1 cellular context compared by ENCODE assay signal in the genomic region with DNA sequence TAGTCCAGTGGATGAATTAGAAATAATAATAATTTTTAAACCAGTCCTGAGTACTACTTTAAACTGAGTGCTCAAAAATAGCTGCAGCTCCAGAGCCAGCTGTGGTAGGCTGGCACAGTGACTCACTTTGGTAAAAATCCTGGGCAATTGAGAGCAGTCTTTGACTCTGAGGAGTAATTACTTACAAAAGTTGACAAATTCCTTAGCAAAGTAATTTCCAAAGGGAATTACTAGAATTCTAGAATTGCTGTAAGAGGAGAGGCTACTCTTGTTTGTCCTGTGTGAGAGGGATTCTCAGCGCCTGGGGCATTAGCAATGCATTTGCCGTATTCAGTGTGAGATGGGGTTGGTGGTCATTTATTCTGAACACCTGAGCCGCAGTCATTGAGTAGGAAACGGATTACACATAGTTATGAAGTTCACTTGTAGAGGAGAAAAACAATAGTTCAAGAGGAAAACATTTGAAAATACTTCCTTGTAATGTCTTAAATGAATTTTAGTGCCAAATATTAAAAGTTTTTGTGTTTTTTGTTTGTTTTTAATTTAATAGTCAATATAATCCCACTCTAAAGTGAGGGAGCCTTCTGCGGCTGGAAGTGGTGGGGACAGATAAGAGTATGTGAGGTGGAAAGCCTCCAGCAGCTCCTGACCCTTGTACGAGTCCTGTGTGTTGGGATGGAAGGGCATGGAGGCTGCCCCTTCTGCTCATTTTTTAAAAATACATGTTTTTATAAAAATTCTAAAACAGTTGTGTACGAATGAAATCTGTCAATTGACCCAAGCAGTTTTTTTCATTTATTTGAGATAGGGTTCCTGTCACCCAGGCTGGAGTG.
TF ChIP-seq lines count a peak whose summit lies in the region.

No MANE protein-coding gene starts in this region.

TF ChIP-seq in endothelial cell of umbilical vein, 7 proteins besides CTCF, POLR2A, EP300 and RAD21 (continued from another document):
- TF ChIP-seq JUN (IDR thresholded peaks at IDR 0.05; ENCODE audit: borderline replicate concordance, insufficient read depth, insufficient read length, low read depth) (no peak), EZH2 (IDR thresholded peaks at IDR 0.05; ENCODE audit: borderline replicate concordance, low read depth, low read length, severe bottlenecking) (no peak), POLR2AphosphoS5 (IDR thresholded peaks at IDR 0.05; ENCODE audit: insufficient read depth, low read depth, low read length) (no peak), FOS (IDR thresholded peaks at IDR 0.05; ENCODE audit: borderline replicate concordance, insufficient read depth, low read length) (no peak), GATA2 (IDR thresholded peaks at IDR 0.05; ENCODE audit: insufficient read depth, insufficient read length, low read depth, low read length) (no peak)
TF ChIP-seq in endothelial cell of umbilical vein: peak in this region for 0.
